In genomic region chr7:4220011-4220410, GRCh38 we compare ENCODE assay signal across 40 cellular contexts.
"Had no signal": no experiment of that assay in that cellular context is flagged by ENCODE, and none has a peak within 500 bp of the region (broad histone marks: within the 10 kb centered on the region; RNA-seq: fewer than 3 reads in every experiment).

No MANE protein-coding gene starts in this region.

- DNase-seq: activated effector memory CD4-positive, alpha-beta T cell treated with anti-CD3 and anti-CD28 coated beads, Interleukin-2, amount 50 U/mL, for 16 hours; activated effector memory CD4-positive, alpha-beta T cell treated with Interleukin-2 at 50 U/mL for 16 hours; activated gamma-delta T cell; activated gamma-delta T cell treated with Interleukin-2 at 50 U/mL for 16 hours; activated naive CD4-positive, alpha-beta T cell; activated naive CD4-positive, alpha-beta T cell treated with anti-CD3 and anti-CD28 coated beads for 36 hours; activated naive CD4-positive, alpha-beta T cell treated with anti-CD3 and anti-CD28 coated beads, Interleukin-2, amount 10 ng/mL, durations not matched to agents 7 days and 5 days; activated naive CD4-positive, alpha-beta T cell treated with anti-CD3 and anti-CD28 coated beads, Interleukin-2, amount 50 U/mL, for 16 hours; activated naive CD4-positive, alpha-beta T cell treated with Interleukin-2 at 50 U/mL for 16 hours; activated naive CD8-positive, alpha-beta T cell treated with anti-CD3 and anti-CD28 coated beads for 36 hours; activated naive CD8-positive, alpha-beta T cell treated with anti-CD3 and anti-CD28 coated beads, Interleukin-2, amount 10 ng/mL, durations not matched to agents 7 days and 5 days; activated naive CD8-positive, alpha-beta T cell treated with anti-CD3 and anti-CD28 coated beads, Interleukin-2, amount 50 U/mL, for 24 hours; activated T-cell treated with anti-CD3 and anti-CD28 coated beads for 4 hours; activated T-cell treated with anti-CD3 and anti-CD28 coated beads, Interleukin-2, amount 50 U/mL, for 1 hour; activated T-cell treated with anti-CD3 and anti-CD28 coated beads, Interleukin-2, amount 50 U/mL, for 24 hours; activated T-cell treated with anti-CD3 and anti-CD28 coated beads, Interleukin-2, amount 50 U/mL, for 4 hours; activated T-cell treated with anti-CD3 and anti-CD28 coated beads, Interleukin-2, amount 50 U/mL, for 48 hours; activated T-cell treated with anti-CD3 and anti-CD28 coated beads, Interleukin-2, amount 50 U/mL, for 72 hours; adrenal gland; amniotic stem cell; amygdala; anterior cingulate cortex; aorta; body of pancreas; brain microvascular endothelial cell; caudate nucleus; central memory CD4-positive, alpha-beta T cell had no signal

- H3K36me3 ChIP-seq: adrenal gland, brain microvascular endothelial cell, breast epithelium, cardiac muscle cell had no signal

- H3K27ac Mint-ChIP-seq: activated naive CD4-positive, alpha-beta T cell treated with anti-CD3 and anti-CD28 coated beads for 36 hours; activated naive CD4-positive, alpha-beta T cell treated with anti-CD3 and anti-CD28 coated beads, Interleukin-2, amount 10 ng/mL, durations not matched to agents 7 days and 5 days; activated naive CD4-positive, alpha-beta T cell treated with anti-CD3 and anti-CD28 coated beads, Interleukin-2, amount 50 U/mL, for 24 hours; activated naive CD4-positive, alpha-beta T cell treated with anti-CD3 and anti-CD28 coated beads, Interleukin-2, amount 50 U/mL, for 72 hours; activated naive CD8-positive, alpha-beta T cell; activated naive CD8-positive, alpha-beta T cell treated with anti-CD3 and anti-CD28 coated beads for 36 hours; activated naive CD8-positive, alpha-beta T cell treated with anti-CD3 and anti-CD28 coated beads, Interleukin-2, amount 10 ng/mL, durations not matched to agents 7 days and 5 days; activated naive CD8-positive, alpha-beta T cell treated with anti-CD3 and anti-CD28 coated beads, Interleukin-2, amount 50 U/mL, for 24 hours; activated T-cell treated with anti-CD3 and anti-CD28 coated beads, Interleukin-2, amount 50 U/mL, for 24 hours; activated T-cell treated with anti-CD3 and anti-CD28 coated beads, Interleukin-2, amount 50 U/mL, for 72 hours; activated T-helper 1 cell treated with anti-CD3 and anti-CD28 coated beads, Interleukin-12 subunit alpha, Interleukin-12 subunit beta, Interleukin-2, Interleukin-4 antibody, amounts not matched to agents 30 ng/mL and 10 ng/mL and 1 ng/mL, durations not matched to agents 14 hours and 24 hours and 36 hours; activated T-helper 17 cell treated with anti-CD3 and anti-CD28 coated beads, Interleukin-2, amount 50 U/mL, for 72 hours; activated T-helper 2 cell treated with anti-CD3 and anti-CD28 coated beads, Interferon-gamma antibody, Interleukin-2, Interleukin-4, amounts not matched to agents 10 μg/mL and 5 μg/mL and 100 μg/mL, durations not matched to agents 14 hours and 24 hours and 36 hours; brain had no signal

- H3K9me3 Mint-ChIP-seq: activated naive CD4-positive, alpha-beta T cell treated with anti-CD3 and anti-CD28 coated beads, Interleukin-2, amount 50 U/mL, for 24 hours; activated naive CD4-positive, alpha-beta T cell treated with anti-CD3 and anti-CD28 coated beads, Interleukin-2, amount 50 U/mL, for 72 hours; activated naive CD8-positive, alpha-beta T cell treated with anti-CD3 and anti-CD28 coated beads for 36 hours; activated naive CD8-positive, alpha-beta T cell treated with anti-CD3 and anti-CD28 coated beads, Interleukin-2, amount 10 ng/mL, durations not matched to agents 7 days and 5 days; activated naive CD8-positive, alpha-beta T cell treated with anti-CD3 and anti-CD28 coated beads, Interleukin-2, amount 50 U/mL, for 24 hours; activated T-cell treated with anti-CD3 and anti-CD28 coated beads, Interleukin-2, amount 50 U/mL, for 24 hours; activated T-cell treated with anti-CD3 and anti-CD28 coated beads, Interleukin-2, amount 50 U/mL, for 4 hours; activated T-cell treated with anti-CD3 and anti-CD28 coated beads, Interleukin-2, amount 50 U/mL, for 72 hours; activated T-helper 1 cell treated with anti-CD3 and anti-CD28 coated beads, Interleukin-12 subunit alpha, Interleukin-12 subunit beta, Interleukin-2, Interleukin-4 antibody, amounts not matched to agents 30 ng/mL and 10 ng/mL and 1 ng/mL, durations not matched to agents 14 hours and 24 hours and 36 hours; activated T-helper 17 cell treated with anti-CD3 and anti-CD28 coated beads, Interleukin-2, amount 50 U/mL, for 72 hours; activated T-helper 2 cell treated with anti-CD3 and anti-CD28 coated beads, Interferon-gamma antibody, Interleukin-2, Interleukin-4, amounts not matched to agents 10 μg/mL and 5 μg/mL and 100 μg/mL, durations not matched to agents 14 hours and 24 hours and 36 hours had no signal

- FAIRE-seq: astrocyte, bronchial epithelial cell had no signal

- H3K27ac ChIP-seq: adrenal gland, ascending aorta, body of pancreas, brain microvascular endothelial cell, breast epithelium, cardiac muscle cell had no signal

- H3K9me3 ChIP-seq: adrenal gland, ascending aorta, body of pancreas, breast epithelium had no signal

- ATAC-seq: activated naive CD4-positive, alpha-beta T cell treated with anti-CD3 and anti-CD28 coated beads, Interleukin-2, amount 50 U/mL, for 72 hours; activated naive CD8-positive, alpha-beta T cell treated with anti-CD3 and anti-CD28 coated beads, Interleukin-2, amount 50 U/mL, for 24 hours; activated T-cell treated with anti-CD3 and anti-CD28 coated beads, Interleukin-2, amount 50 U/mL, for 4 hours; activated T-cell treated with anti-CD3 and anti-CD28 coated beads, Interleukin-2, amount 50 U/mL, for 72 hours; activated T-helper 17 cell treated with anti-CD3 and anti-CD28 coated beads, Interleukin-2, amount 50 U/mL, for 72 hours; body of pancreas had no signal

- H3K4me3 Mint-ChIP-seq: activated naive CD4-positive, alpha-beta T cell treated with anti-CD3 and anti-CD28 coated beads for 36 hours; activated naive CD4-positive, alpha-beta T cell treated with anti-CD3 and anti-CD28 coated beads, Interleukin-2, amount 10 ng/mL, durations not matched to agents 7 days and 5 days; activated naive CD4-positive, alpha-beta T cell treated with anti-CD3 and anti-CD28 coated beads, Interleukin-2, amount 50 U/mL, for 24 hours; activated naive CD8-positive, alpha-beta T cell; activated naive CD8-positive, alpha-beta T cell treated with anti-CD3 and anti-CD28 coated beads for 36 hours; activated naive CD8-positive, alpha-beta T cell treated with anti-CD3 and anti-CD28 coated beads, Interleukin-2, amount 10 ng/mL, durations not matched to agents 7 days and 5 days; activated naive CD8-positive, alpha-beta T cell treated with anti-CD3 and anti-CD28 coated beads, Interleukin-2, amount 50 U/mL, for 24 hours; activated T-cell treated with anti-CD3 and anti-CD28 coated beads, Interleukin-2, amount 50 U/mL, for 24 hours; activated T-cell treated with anti-CD3 and anti-CD28 coated beads, Interleukin-2, amount 50 U/mL, for 4 hours; activated T-cell treated with anti-CD3 and anti-CD28 coated beads, Interleukin-2, amount 50 U/mL, for 72 hours; activated T-helper 1 cell treated with anti-CD3 and anti-CD28 coated beads, Interleukin-12 subunit alpha, Interleukin-12 subunit beta, Interleukin-2, Interleukin-4 antibody, amounts not matched to agents 30 ng/mL and 10 ng/mL and 1 ng/mL, durations not matched to agents 14 hours and 24 hours and 36 hours; activated T-helper 17 cell treated with anti-CD3 and anti-CD28 coated beads, Interleukin-2, amount 50 U/mL, for 72 hours; brain; central memory CD8-positive, alpha-beta T cell had no signal

- H3K4me1 ChIP-seq: adrenal gland, ascending aorta, body of pancreas, breast epithelium had no signal

- H3K27me3 Mint-ChIP-seq: activated naive CD4-positive, alpha-beta T cell treated with anti-CD3 and anti-CD28 coated beads, Interleukin-2, amount 10 ng/mL, durations not matched to agents 7 days and 5 days; activated naive CD4-positive, alpha-beta T cell treated with anti-CD3 and anti-CD28 coated beads, Interleukin-2, amount 50 U/mL, for 24 hours; activated naive CD8-positive, alpha-beta T cell; activated naive CD8-positive, alpha-beta T cell treated with anti-CD3 and anti-CD28 coated beads for 36 hours; activated naive CD8-positive, alpha-beta T cell treated with anti-CD3 and anti-CD28 coated beads, Interleukin-2, amount 10 ng/mL, durations not matched to agents 7 days and 5 days; activated naive CD8-positive, alpha-beta T cell treated with anti-CD3 and anti-CD28 coated beads, Interleukin-2, amount 50 U/mL, for 24 hours; activated T-cell treated with anti-CD3 and anti-CD28 coated beads, Interleukin-2, amount 50 U/mL, for 24 hours; activated T-helper 17 cell treated with anti-CD3 and anti-CD28 coated beads, Interleukin-2, amount 50 U/mL, for 72 hours; central memory CD8-positive, alpha-beta T cell had no signal

- H3K27me3 ChIP-seq: adrenal gland, ascending aorta, body of pancreas, brain microvascular endothelial cell, breast epithelium, cardiac muscle cell had no signal

- H3K4me3 ChIP-seq: adrenal gland, ascending aorta, body of pancreas, breast epithelium, cardiac muscle cell had no signal

- H3K36me3 Mint-ChIP-seq: activated naive CD4-positive, alpha-beta T cell treated with anti-CD3 and anti-CD28 coated beads, Interleukin-2, amount 10 ng/mL, durations not matched to agents 7 days and 5 days; activated naive CD4-positive, alpha-beta T cell treated with anti-CD3 and anti-CD28 coated beads, Interleukin-2, amount 50 U/mL, for 24 hours; activated naive CD4-positive, alpha-beta T cell treated with anti-CD3 and anti-CD28 coated beads, Interleukin-2, amount 50 U/mL, for 72 hours; activated naive CD8-positive, alpha-beta T cell; activated naive CD8-positive, alpha-beta T cell treated with anti-CD3 and anti-CD28 coated beads for 36 hours; activated naive CD8-positive, alpha-beta T cell treated with anti-CD3 and anti-CD28 coated beads, Interleukin-2, amount 10 ng/mL, durations not matched to agents 7 days and 5 days had no signal

- H3K4me1 Mint-ChIP-seq: activated naive CD4-positive, alpha-beta T cell treated with anti-CD3 and anti-CD28 coated beads, Interleukin-2, amount 10 ng/mL, durations not matched to agents 7 days and 5 days; activated naive CD4-positive, alpha-beta T cell treated with anti-CD3 and anti-CD28 coated beads, Interleukin-2, amount 50 U/mL, for 24 hours; activated naive CD8-positive, alpha-beta T cell treated with anti-CD3 and anti-CD28 coated beads for 36 hours; activated naive CD8-positive, alpha-beta T cell treated with anti-CD3 and anti-CD28 coated beads, Interleukin-2, amount 10 ng/mL, durations not matched to agents 7 days and 5 days; activated naive CD8-positive, alpha-beta T cell treated with anti-CD3 and anti-CD28 coated beads, Interleukin-2, amount 50 U/mL, for 24 hours; activated T-helper 17 cell treated with anti-CD3 and anti-CD28 coated beads, Interleukin-2, amount 50 U/mL, for 72 hours; central memory CD8-positive, alpha-beta T cell had no signal
